ENCODE assay signal across 20 cellular contexts in genomic region chr18:79605481-79605880, GRCh38.
DNase-seq lines count a peak whose midpoint lies in the region; ATAC-seq, FAIRE-seq and TF ChIP-seq lines count a peak whose summit lies in the region.
"Had no signal": no experiment of that assay in that cellular context is flagged by ENCODE, and none has a peak within 500 bp of the region (broad histone marks: within the 10 kb centered on the region; RNA-seq: fewer than 3 reads in every experiment).

No MANE protein-coding gene starts in this region.

- H3K4me3 ChIP-seq in right atrium auricular region (no peak overlapping the region), kidney (ENCODE audit: low read length in 2 of 2) (no peak overlapping the region), upper lobe of right lung (no peak overlapping the region)

- H3K36me3 ChIP-seq in right atrium auricular region = no peaks in the 10 kb centered on the region
- H3K36me3 ChIP-seq in kidney (ENCODE audit: control insufficient read depth in 1 of 2, insufficient read depth in 2 of 2, low read length in 2 of 2) = no peaks in the 10 kb centered on the region
- no peaks in the 10 kb centered on the region for H3K36me3 ChIP-seq in upper lobe of right lung

- DNase-seq in left cardiac atrium (peak; percentile 10), right atrium auricular region (ENCODE audit: low spot score) (no peak), kidney (peak; percentile 55), upper lobe of right lung (peak; percentile 56), NCI-H1694 (lab: John Stamatoyannopoulos, UW) (no peak), NCI-H128 (lab: John Stamatoyannopoulos, UW; ENCODE audit: unreplicated experiment) (no peak)
- DNase-seq: CD4-positive, CD25-positive, alpha-beta regulatory T cell; COR-L47; DMS 273 treated with DMSO at 0.1 percent for 48 hours; DND-41; KBM-7; NCI-H1105; NCI-H187; NCI-H226; NCI-H524 treated with DMSO at 0.1 percent for 48 hours; PC-3; RPMI8226 had no signal

- H3K9me3 ChIP-seq in right atrium auricular region = no peaks in the 10 kb centered on the region
- H3K9me3 ChIP-seq in kidney (ENCODE audit: control insufficient read depth in 1 of 2, low read length in 2 of 2) = no peaks in the 10 kb centered on the region
- H3K9me3 ChIP-seq in upper lobe of right lung = no peaks in the 10 kb centered on the region

- H3K4me1 ChIP-seq in right atrium auricular region = peaks cover 0 to 2% of the 10 kb centered on the region in 2 donors
- no peaks in the 10 kb centered on the region for H3K4me1 ChIP-seq in kidney (ENCODE audit: control insufficient read depth in 1 of 2, insufficient read depth in 1 of 2, low read depth in 1 of 2, low read length in 2 of 2)
- H3K4me1 ChIP-seq in upper lobe of right lung = no peaks in the 10 kb centered on the region

- FAIRE-seq in kidney (lab: Jason Lieb, UNC) = no peak

- peak overlapping the region; percentile 73 to 94 (median 94) for H3K27ac Mint-ChIP-seq in nephron
- H3K27ac Mint-ChIP-seq: B cell; CD4-positive, CD25-positive, alpha-beta regulatory T cell had no signal

- intact Hi-C loops in left cardiac atrium (cut with DNase I) = no loop called here
- intact Hi-C loops in kidney (cut with DNase I) = no loop called here
- intact Hi-C loops in upper lobe of right lung (cut with DNase I) = no loop called here

- H3K27me3 Mint-ChIP-seq in nephron (ENCODE audit: low read depth) = peaks cover 21% of the 10 kb centered on the region
- H3K27me3 Mint-ChIP-seq: B cell had no signal

- no peak overlapping the region for H3K9ac ChIP-seq in kidney (ENCODE audit: low read length in 2 of 2)

- no peak overlapping the region for H3K27ac ChIP-seq in right atrium auricular region
- no peak overlapping the region for H3K27ac ChIP-seq in kidney (ENCODE audit: low read depth in 2 of 2, low read length in 2 of 2)
- H3K27ac ChIP-seq in upper lobe of right lung = no peak overlapping the region

- H3K4me1 Mint-ChIP-seq in nephron = peaks cover 60% of the 10 kb centered on the region
- H3K4me1 Mint-ChIP-seq: B cell; CD4-positive, CD25-positive, alpha-beta regulatory T cell had no signal

- H3K27me3 ChIP-seq in right atrium auricular region (no peaks in the 10 kb centered on the region), upper lobe of right lung (no peaks in the 10 kb centered on the region)

- H3K4me3 Mint-ChIP-seq in nephron = peak overlapping the region in 1 of 3 experiments; percentile 54
- H3K4me3 Mint-ChIP-seq: B cell; CD4-positive, CD25-positive, alpha-beta regulatory T cell had no signal

- ATAC-seq in left cardiac atrium = no peak
- ATAC-seq in upper lobe of right lung = no peak
- ATAC-seq in HG02884 (IDR thresholded peaks at IDR 0.05; ENCODE audit: unreplicated experiment) = no peak
- ATAC-seq: PC-3 had no signal

- H3K9me3 Mint-ChIP-seq in nephron = no peaks in the 10 kb centered on the region
- H3K9me3 Mint-ChIP-seq: CD4-positive, CD25-positive, alpha-beta regulatory T cell had no signal

- TF ChIP-seq CTCF in right atrium auricular region (IDR thresholded peaks at IDR 0.05) (no peak), kidney (IDR thresholded peaks at IDR 0.05; ENCODE audit: borderline replicate concordance, extremely low read depth, insufficient read depth) (no peak), nephron (IDR thresholded peaks at IDR 0.05; ENCODE audit: unreplicated experiment in 3 of 3) (no peak), upper lobe of right lung (IDR thresholded peaks at IDR 0.05) (no peak)

- H3K36me3 Mint-ChIP-seq in nephron (ENCODE audit: low read depth) = no peaks in the 10 kb centered on the region
- H3K36me3 Mint-ChIP-seq: CD4-positive, CD25-positive, alpha-beta regulatory T cell had no signal

Comparison
In these comparisons a context has a peak if more than half of its experiments do, and no peak if none do; other contexts are left out.
1. DNase-seq: peak in left cardiac atrium (single experiment), kidney (single experiment) and upper lobe of right lung (single experiment); none in right atrium auricular region (single experiment), NCI-H1694 (single experiment) and NCI-H128 (single experiment).